Comparison of ENCODE assay signal across 23 cellular contexts in the genomic region with DNA sequence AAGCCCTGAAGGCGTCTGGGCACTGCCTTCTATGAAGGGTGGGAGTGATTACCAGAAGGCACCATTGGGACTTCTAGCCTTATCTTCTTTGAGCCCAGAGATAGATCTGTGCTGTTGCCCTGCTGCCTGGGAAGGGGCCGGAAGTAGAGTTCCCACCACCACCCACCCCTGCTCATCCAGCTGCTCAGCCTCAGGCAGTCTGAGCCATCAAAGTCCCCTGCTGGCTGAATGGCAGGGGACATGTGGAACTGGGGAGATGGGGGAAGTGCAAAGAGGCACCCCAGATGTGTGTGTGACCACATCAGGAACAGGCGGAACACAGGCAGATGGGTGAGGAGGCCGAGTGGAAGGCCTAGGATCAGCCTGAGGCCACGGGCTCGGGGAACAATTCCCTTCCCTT. TPM values are rescaled to one million over a fixed set of nuclear protein-coding genes. Genes with fewer than 3 reads are reported as not detected.
A peak's percentile ranks its signal among the peaks of the same experiment; 100 is the strongest.
DNase-seq lines count a peak whose midpoint lies in the region; TF ChIP-seq lines count a peak whose summit lies in the region.
"Had no signal": no experiment of that assay in that cellular context is flagged by ENCODE, and none has a peak within 500 bp of the region (broad histone marks: within the 10 kb centered on the region; RNA-seq: fewer than 3 reads in every experiment).

No MANE protein-coding gene starts in this region.

- H3K4me2 ChIP-seq in GM23248 (ENCODE audit: unreplicated experiment): no peak overlapping the region

- H3F3A ChIP-seq in GM23248 (ENCODE audit: insufficient read depth): 0 out of 2 replicates have a peak, but pooled peaks cover 1% of the 10 kb centered on the region

- POLR2A ChIA-PET in CD4-positive, alpha-beta memory T cell (lab: Charles Lee; ENCODE audit: partially characterized antibody): interaction anchor here (0.9 to 16.5 kb wide), 3 partner anchors 10 to 167 kb away, joined by 4 to 667 read pairs (median 4); a partner anchor contains a TSS

- no peaks in the 10 kb centered on the region for H4K20me1 ChIP-seq in GM23248 (ENCODE audit: insufficient read depth)

- H3K4me3 Mint-ChIP-seq in CD4-positive, alpha-beta memory T cell: peak overlapping the region in 1 of 8 donors; percentile 20
- H3K4me3 Mint-ChIP-seq: activated B cell treated with CpG ODN at 0.5 μM for 24 hours; stimulated activated naive B cell treated with anti-CD40 and anti-IgM and Interleukin-4, amounts not matched to agents 10 μg/mL and 1 μg/mL and 100 μg/mL, for 72 hours had no signal

- H3K9ac ChIP-seq in GM23248: no peak overlapping the region

- in situ Hi-C loops in GM23248 (cut with MboI): no loop called here

- H3K27ac Mint-ChIP-seq in CD4-positive, alpha-beta memory T cell: peak overlapping the region in 5 of 7 donors; percentile 42 to 81 (median 65)
- H3K27ac Mint-ChIP-seq: activated B cell treated with CpG ODN at 0.5 μM for 24 hours; stimulated activated naive B cell treated with anti-CD40 and anti-IgM and Interleukin-4, amounts not matched to agents 10 μg/mL and 1 μg/mL and 100 μg/mL, for 72 hours had no signal

- TF ChIP-seq POLR2A in prostate gland (IDR thresholded peaks at IDR 0.05): no peak

- H2AFZ ChIP-seq in GM23248: no peak overlapping the region

- peaks cover 26 to 61% (median 40%) of the 10 kb centered on the region in 4 donors for H3K4me1 Mint-ChIP-seq in CD4-positive, alpha-beta memory T cell

- no peak overlapping the region for H3K27ac ChIP-seq in CD4-positive, alpha-beta memory T cell (ENCODE audit: low read depth, low read length)
- no peak overlapping the region for H3K27ac ChIP-seq in HL-60 (replicated peaks)
- peak overlapping the region; percentile 45 for H3K27ac ChIP-seq in SJCRH30
- no peak overlapping the region for H3K27ac ChIP-seq in prostate gland
- no peak overlapping the region for H3K27ac ChIP-seq in GM23248
- H3K27ac ChIP-seq: right lobe of liver had no signal

- peaks cover 20% of the 10 kb centered on the region for H3K27me3 ChIP-seq in CD4-positive, alpha-beta memory T cell (ENCODE audit: insufficient read depth, low read length)
- H3K27me3 ChIP-seq in HL-60 (ENCODE audit: insufficient read depth, poor library complexity, severe bottlenecking) (peaks cover 31% of the 10 kb centered on the region), SJCRH30 (no peaks in the 10 kb centered on the region), prostate gland (replicated peaks; ENCODE audit: insufficient read depth) (peaks cover 15% of the 10 kb centered on the region), GM23248 (replicated peaks; ENCODE audit: insufficient read depth) (peaks cover 57% of the 10 kb centered on the region)

- H3K4me3 ChIP-seq in CD4-positive, alpha-beta memory T cell (ENCODE audit: low read length in 2 of 2): no peak overlapping the region
- H3K4me3 ChIP-seq in HL-60 (replicated peaks; ENCODE audit: insufficient read depth, low read length) (no peak overlapping the region), SJCRH30 (no peak overlapping the region), prostate gland (no peak overlapping the region), GM23248 (no peak overlapping the region)
- H3K4me3 ChIP-seq: lung, right lobe of liver had no signal

- intact Hi-C loops in CD4-positive, alpha-beta memory T cell (cut with micrococcal nuclease): no loop called here
- intact Hi-C loops in prostate gland (cut with DNase I): loop anchor here (1.0 kb wide), 1 partner anchor 19 kb away; no protein-coding TSS in a partner anchor

- H3K4me1 ChIP-seq in CD4-positive, alpha-beta memory T cell (ENCODE audit: insufficient read depth, low read length): peaks cover 55% of the 10 kb centered on the region
- H3K4me1 ChIP-seq in SJCRH30: peaks cover 40% of the 10 kb centered on the region
- no peaks in the 10 kb centered on the region for H3K4me1 ChIP-seq in prostate gland (replicated peaks)
- H3K4me1 ChIP-seq in GM23248 (ENCODE audit: insufficient read depth): no peaks in the 10 kb centered on the region

- no peaks in the 10 kb centered on the region for H3K36me3 ChIP-seq in CD4-positive, alpha-beta memory T cell (ENCODE audit: insufficient read depth, low read length)
- no peaks in the 10 kb centered on the region for H3K36me3 ChIP-seq in SJCRH30
- no peaks in the 10 kb centered on the region for H3K36me3 ChIP-seq in prostate gland
- H3K36me3 ChIP-seq in GM23248 (ENCODE audit: low read depth): no peaks in the 10 kb centered on the region
- H3K36me3 ChIP-seq: right lobe of liver had no signal

- no peak for DNase-seq in CD4-positive, alpha-beta memory T cell
- DNase-seq in HL-60 (ENCODE audit: low read depth in 1 of 2, low spot score in 1 of 2) (peak; percentile 26 to 42), SJCRH30 (peak; percentile 60 to 77), myocyte (ENCODE audit: low read depth) (peak; percentile 26), nucleus accumbens (lab: John Stamatoyannopoulos, UW) (no peak), DMS 273 treated with DMSO at 0.1 percent for 48 hours (lab: John Stamatoyannopoulos, UW) (no peak), prostate gland (ENCODE audit: low spot score) (no peak), GM23248 (no peak)
- DNase-seq: NCI-H2081 treated with DMSO at 0.1 percent for 48 hours had no signal

- CTCF ChIA-PET in CD4-positive, alpha-beta memory T cell (lab: Charles Lee; ENCODE audit: partially characterized antibody): interaction anchor here (0.7 to 16.6 kb wide), 11 partner anchors 10 to 277 kb away, joined by 3 to 1167 read pairs (median 10); a partner anchor contains a TSS

- H3K9me3 ChIP-seq in CD4-positive, alpha-beta memory T cell (ENCODE audit: control insufficient read depth in 1 of 2, low read length in 2 of 2): no peaks in the 10 kb centered on the region
- H3K9me3 ChIP-seq in SJCRH30 (replicated peaks): no peaks in the 10 kb centered on the region
- H3K9me3 ChIP-seq in prostate gland: no peaks in the 10 kb centered on the region
- H3K9me3 ChIP-seq in GM23248 (ENCODE audit: low read depth): no peaks in the 10 kb centered on the region
- H3K9me3 ChIP-seq: right lobe of liver had no signal

- H3K36me3 Mint-ChIP-seq in CD4-positive, alpha-beta memory T cell: peaks cover 0 to 6% of the 10 kb centered on the region in 2 donors
- H3K36me3 Mint-ChIP-seq: stimulated activated naive B cell treated with anti-CD40 and anti-IgM and Interleukin-4, amounts not matched to agents 10 μg/mL and 1 μg/mL and 100 μg/mL, for 72 hours had no signal

- no peaks in the 10 kb centered on the region for H3K79me2 ChIP-seq in GM23248 (ENCODE audit: insufficient read depth)

- no peaks in the 10 kb centered on the region for H3K9me3 Mint-ChIP-seq in CD4-positive, alpha-beta memory T cell
- H3K9me3 Mint-ChIP-seq: activated B cell treated with CpG ODN at 0.5 μM for 24 hours; stimulated activated naive B cell treated with anti-CD40 and anti-IgM and Interleukin-4, amounts not matched to agents 10 μg/mL and 1 μg/mL and 100 μg/mL, for 72 hours had no signal

- H3K9me2 ChIP-seq in GM23248 (ENCODE audit: insufficient read depth): no peaks in the 10 kb centered on the region

- TF ChIP-seq CTCF in HL-60 (IDR thresholded peaks at IDR 0.05; ENCODE audit: insufficient read depth, low read length) (no peak), prostate gland (IDR thresholded peaks at IDR 0.05) (no peak)

- WGBS in prostate gland: 84% methylated on average over 6 of the region's 6 CpGs
- 28 to 41% methylated on average over 6 of the region's 6 CpGs for WGBS in GM23248 (ENCODE audit: low coverage in 1 of 2, low lambda C conversion rate in 2 of 2, missing lambda C conversion rate in 2 of 2), 2 experiments

- H3K27me3 Mint-ChIP-seq in CD4-positive, alpha-beta memory T cell: peaks cover 16 to 24% of the 10 kb centered on the region in 2 donors

RNA-seq across cellular contexts. Expression of a gene that starts 3.3 kb away (rescaled TPM):
- total RNA-seq in CD4-positive, alpha-beta memory T cell: 10 to 100 TPM; 11.1 to 12.4 TPM
- polyA plus RNA-seq in CD4-positive, alpha-beta memory T cell: 1 to 10 TPM; 7.6 to 8.1 TPM
- total RNA-seq in SJCRH30 (2014; rRNA removed; shearing (Covaris generic)): 0.10 and 0.28 TPM in 2 replicates
- 18.8 and 63.4 TPM in 2 replicates for total RNA-seq in myocyte
- polyA plus RNA-seq in myocyte (2012): 20.1 TPM
- total RNA-seq in prostate gland: 1 to 10 TPM; 3.6 to 4.3 TPM
- not detected in 2 replicates for total RNA-seq in GM23248 (2014; rRNA removed; shearing (Covaris generic))
- not detected in 2 replicates for polyA plus RNA-seq in GM23248 (2016; fragmentation: Nextera tagmentation; extraction: Ambion mirVana)
- total RNA-seq: HT1080, Right ventricle myocardium superior, temporal lobe had no signal
- polyA plus RNA-seq: AG04450 had no signal

RNA-seq across cellular contexts. Expression of a gene that starts 17.7 kb away (rescaled TPM):
- under 1 TPM in 1 of 2 experiments, not detected in 1; 0.26 TPM for total RNA-seq in CD4-positive, alpha-beta memory T cell
- not detected for polyA plus RNA-seq in CD4-positive, alpha-beta memory T cell
- 0.08 and 0.10 TPM in 2 replicates for total RNA-seq in SJCRH30 (2014; rRNA removed; shearing (Covaris generic))
- total RNA-seq in myocyte (0.31 and 0.37 TPM in 2 replicates), prostate gland (10 to 100 TPM in 1 of 2 donors, 1 to 10 TPM in 1; 8.0 to 56.5 TPM)
- polyA plus RNA-seq in myocyte (2012): not detected
- total RNA-seq in GM23248 (2014; rRNA removed; shearing (Covaris generic)): not detected in 2 replicates
- not detected in 2 replicates for polyA plus RNA-seq in GM23248 (2016; fragmentation: Nextera tagmentation; extraction: Ambion mirVana)
- total RNA-seq: epithelial cell of proximal tubule, HT1080, temporal lobe had no signal
- polyA plus RNA-seq: AG04450, neural cell had no signal

RNA-seq across cellular contexts. Expression of a gene that starts 45.7 kb away (rescaled TPM):
- total RNA-seq in CD4-positive, alpha-beta memory T cell: not detected
- polyA plus RNA-seq in CD4-positive, alpha-beta memory T cell: not detected
- 0.13 and 0.16 TPM in 2 replicates for total RNA-seq in SJCRH30 (2014; rRNA removed; shearing (Covaris generic))
- total RNA-seq in myocyte: 49.9 and 65.9 TPM in 2 replicates
- polyA plus RNA-seq in myocyte (2012): 10.0 TPM
- under 1 TPM in 1 of 2 donors, not detected in 1; 0.14 TPM for total RNA-seq in prostate gland
- total RNA-seq in GM23248 (2014; rRNA removed; shearing (Covaris generic)): not detected in 2 replicates
- not detected in 2 replicates for polyA plus RNA-seq in GM23248 (2016; fragmentation: Nextera tagmentation; extraction: Ambion mirVana)
- total RNA-seq: activated B cell treated with CpG ODN at 0.5 μM for 24 hours, epithelial cell of proximal tubule, G401, HT1080, kidney epithelial cell, lung, mucosa of gallbladder, right lobe of liver, Right ventricle myocardium superior, temporal lobe had no signal
- polyA plus RNA-seq: AG04450, neural cell, urinary bladder had no signal

Comparison
In these comparisons a context has a peak if more than half of its experiments do, and no peak if none do; other contexts are left out.
1. DNase-seq: peak in HL-60 (2 of 2), SJCRH30 (2 of 2) and myocyte (single experiment); none in CD4-positive, alpha-beta memory T cell (0 of 5), nucleus accumbens (0 of 56), DMS 273 treated with DMSO at 0.1 percent for 48 hours (single experiment), prostate gland (single experiment) and GM23248 (single experiment).
2. RNA of a gene that starts 45.7 kb away (total RNA-seq): 49.9 to 65.9 TPM in myocyte; 0.13 to 0.16 TPM in SJCRH30, 0.14 TPM in prostate gland, not detected in CD4-positive, alpha-beta memory T cell and not detected in GM23248; every median in the first group is over 10 times any median in the second.